ENCODE assay signal across 3 cellular contexts in genomic region chr14:36653412-36653811, GRCh38.
TF ChIP-seq lines count a peak whose summit lies in the region.

No MANE protein-coding gene starts in this region.

TF ChIP-seq in A549, 52 proteins besides CTCF, POLR2A, EP300 and RAD21:
- TF ChIP-seq MAX (IDR thresholded peaks at IDR 0.05) = no peak
- no peak for TF ChIP-seq PBX3 (IDR thresholded peaks at IDR 0.05)
- no peak for TF ChIP-seq FOSL2 (IDR thresholded peaks at IDR 0.05)
- no peak for TF ChIP-seq FOSL2 (CRISPR knock-in tag; IDR thresholded peaks at IDR 0.05)
- no peak for TF ChIP-seq PHF8 (IDR thresholded peaks at IDR 0.05; ENCODE audit: borderline replicate concordance, low read depth)
- TF ChIP-seq CEBPB (IDR thresholded peaks at IDR 0.05) = peak; percentile 30 to 45; a peak in 2 of 4 replicates

TF ChIP-seq in IMR-90, 13 proteins besides CTCF, POLR2A, EP300 and RAD21:
- TF ChIP-seq MAZ (IDR thresholded peaks at IDR 0.05; ENCODE audit: borderline replicate concordance, low read depth, low read length) (no peak), RFX5 (IDR thresholded peaks at IDR 0.05; ENCODE audit: low read depth, low read length) (no peak), CEBPB (IDR thresholded peaks at IDR 0.05; ENCODE audit: low read depth, low read length) (peak; percentile 85)

TF ChIP-seq in H1, 55 proteins besides CTCF, POLR2A, EP300 and RAD21:
- TF ChIP-seq USF2 (IDR thresholded peaks at IDR 0.05; ENCODE audit: low read length) (no peak), BRCA1 (IDR thresholded peaks at IDR 0.05; ENCODE audit: low read depth, low read length) (no peak), SP2 (IDR thresholded peaks at IDR 0.05; ENCODE audit: low read length) (no peak), CEBPB (IDR thresholded peaks at IDR 0.05; ENCODE audit: low read depth, low read length) (peak; percentile 68; the same call in 1 of the 2 replicates), CBX8 (IDR thresholded peaks at IDR 0.05; ENCODE audit: borderline replicate concordance, low read depth, low read length) (no peak), YY1 (IDR thresholded peaks at IDR 0.05; ENCODE audit: low read depth, low read length) (no peak), MAX (IDR thresholded peaks at IDR 0.05) (no peak), ZNF274 (IDR thresholded peaks at IDR 0.05; ENCODE audit: borderline replicate concordance, extremely low read depth, low read length) (no peak), SIX5 (IDR thresholded peaks at IDR 0.05; ENCODE audit: low read depth, low read length) (no peak)
